In the genomic region with DNA sequence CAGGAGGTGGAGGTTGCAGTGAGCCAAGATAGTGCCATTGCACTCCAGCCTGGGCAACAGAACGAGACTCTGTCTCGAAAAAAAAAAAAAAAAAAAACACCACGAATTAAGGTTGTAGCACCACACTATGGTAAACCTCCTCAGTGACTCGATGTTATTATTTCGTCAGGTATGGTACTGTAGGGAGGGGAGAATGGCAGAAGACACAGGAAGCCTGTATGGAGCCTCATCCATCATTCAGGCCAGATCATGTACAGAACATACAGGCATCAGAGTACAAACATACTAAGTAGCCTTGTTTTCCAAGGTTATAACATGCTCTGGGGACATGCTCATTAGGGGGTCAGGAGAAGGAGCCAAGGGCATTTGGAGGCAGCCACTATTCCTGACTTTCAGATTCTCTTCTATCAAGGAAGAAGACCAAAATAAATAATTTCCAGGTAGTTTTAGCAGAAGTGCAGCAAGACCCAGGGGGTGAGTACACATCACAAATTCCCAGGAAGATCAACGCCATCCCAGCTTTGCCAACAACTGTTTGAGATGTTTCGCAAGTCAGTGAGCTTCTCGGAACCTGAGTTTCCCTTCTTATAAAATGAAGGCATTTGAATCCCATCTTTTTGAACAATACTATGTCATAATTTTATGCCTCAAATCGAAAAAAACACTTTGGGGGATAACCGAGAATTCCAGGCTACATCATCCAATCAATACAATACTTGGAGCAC, we compare ENCODE assay signal across 14 cellular contexts.
DNase-seq lines count a peak whose midpoint lies in the region; ATAC-seq, FAIRE-seq and TF ChIP-seq lines count a peak whose summit lies in the region.
"Had no signal": no experiment of that assay in that cellular context is flagged by ENCODE, and none has a peak within 500 bp of the region (broad histone marks: within the 10 kb centered on the region; RNA-seq: fewer than 3 reads in every experiment).

No MANE protein-coding gene starts in this region.

- ATAC-seq in HG03342 (IDR thresholded peaks at IDR 0.05; ENCODE audit: unreplicated experiment) (no peak), body of pancreas (no peak), HG02970 (IDR thresholded peaks at IDR 0.05; ENCODE audit: low FRiP score, unreplicated experiment) (no peak)

- CTCF ChIA-PET in BJ (lab: Yijun Ruan, JAX), result no interaction called here

- no peak for TF ChIP-seq POLR2A in body of pancreas (IDR thresholded peaks at IDR 0.05)

- 0 out of 2 replicates have a peak overlapping the region, but pooled peaks have one; percentile 2 for H3K4me3 ChIP-seq in BJ (ENCODE audit: low read depth, low read length)
- H3K4me3 ChIP-seq in astrocyte of the cerebellum (ENCODE audit: low read depth, low read length), result peak overlapping the region; percentile 7
- no peak overlapping the region for H3K4me3 ChIP-seq in body of pancreas
- H3K4me3 ChIP-seq: esophagus squamous epithelium, lung had no signal

- peak; percentile 23 for DNase-seq in BJ (ENCODE audit: low read depth)
- peak; percentile 28 for DNase-seq in HTR-8/SVneo (ENCODE audit: insufficient read length, low spot score)
- peak; percentile 60 for DNase-seq in astrocyte of the cerebellum (ENCODE audit: low read depth)
- DNase-seq in myocyte (ENCODE audit: low read depth), result peak; percentile 40
- no peak for DNase-seq in body of pancreas
- DNase-seq in D341Med (ENCODE audit: low spot score), result no peak
- DNase-seq: activated effector memory CD4-positive, alpha-beta T cell treated with Interleukin-2 at 50 U/mL for 16 hours; esophagus squamous epithelium; GF-D8; KBM-7; NCI-H446 treated with DMSO at 0.1 percent for 48 hours had no signal

- intact Hi-C loops in body of pancreas (cut with DNase I), result no loop called here

- no peaks in the 10 kb centered on the region for H3K9me3 ChIP-seq in body of pancreas
- H3K9me3 ChIP-seq: esophagus squamous epithelium had no signal

- 84 to 88% methylated on average over 10 of the region's 10 CpGs for WGBS in body of pancreas, 2 donors

- in situ Hi-C loops in astrocyte of the cerebellum (cut with HindIII; ENCODE audit: low sequenced_read_pairs), result no loop called here

- TF ChIP-seq CTCF in BJ (IDR thresholded peaks at IDR 0.05; ENCODE audit: insufficient read depth, low read depth, low read length), result no peak
- TF ChIP-seq CTCF in astrocyte of the cerebellum (IDR thresholded peaks at IDR 0.05; ENCODE audit: low read depth, low read length, missing control alignments), result no peak
- no peak for TF ChIP-seq CTCF in body of pancreas (IDR thresholded peaks at IDR 0.05)

- H3K4me1 ChIP-seq in body of pancreas, result no peaks in the 10 kb centered on the region

- no peak overlapping the region for H3K27ac ChIP-seq in body of pancreas

- POLR2A ChIA-PET in BJ (lab: Charles Lee), result no interaction called here

- FAIRE-seq in HTR-8/SVneo (lab: Jason Lieb, UNC), result no peak

- no peaks in the 10 kb centered on the region for H3K27me3 ChIP-seq in BJ (ENCODE audit: control insufficient read depth, insufficient read depth, low read length)
- no peaks in the 10 kb centered on the region for H3K27me3 ChIP-seq in body of pancreas
- H3K27me3 ChIP-seq: esophagus squamous epithelium had no signal

- H3K36me3 ChIP-seq in BJ (ENCODE audit: control insufficient read depth, insufficient read depth, low read length), result no peaks in the 10 kb centered on the region
- no peaks in the 10 kb centered on the region for H3K36me3 ChIP-seq in body of pancreas (replicated peaks in 1 of 2; ENCODE audit: insufficient read depth in 1 of 2, low read depth in 2 of 2)

Comparison
In these comparisons a context has a peak if more than half of its experiments do, and no peak if none do; other contexts are left out.
1. DNase-seq: peak in BJ (single experiment), HTR-8/SVneo (single experiment), astrocyte of the cerebellum (single experiment) and myocyte (single experiment); none in body of pancreas (0 of 4) and D341Med (single experiment).
2. H3K4me3 ChIP-seq: peak in BJ (single experiment) and astrocyte of the cerebellum (single experiment); none in body of pancreas (0 of 2).